ENCODE assay signal across 1 cellular context in genomic region chr22:20495861-20496681, GRCh38.
TF ChIP-seq lines count a peak whose summit lies in the region.

No MANE protein-coding gene starts in this region.

TF ChIP-seq in HepG2, 621 proteins besides CTCF, POLR2A, EP300 and RAD21 (continued from another document and continues in another):
- TF ChIP-seq DPF2 (CRISPR knock-in tag; IDR thresholded peaks at IDR 0.05; ENCODE audit: borderline replicate concordance, low read depth) (peak; percentile 49; the same call in 1 of the 2 replicates), MIER3 (CRISPR knock-in tag; IDR thresholded peaks at IDR 0.05; ENCODE audit: borderline replicate concordance) (no peak), TP53 (CRISPR knock-in tag; conservative IDR thresholded peaks at IDR 0.05) (no peak), SETDB1 (CRISPR knock-in tag; IDR thresholded peaks at IDR 0.05; ENCODE audit: borderline replicate concordance) (no peak), ZNF543 (CRISPR knock-in tag; IDR thresholded peaks at IDR 0.05) (no peak), ZNF761 (CRISPR knock-in tag; conservative IDR thresholded peaks at IDR 0.05) (no peak; the same call in 1 of the 2 replicates), HDAC2 (CRISPR knock-in tag; IDR thresholded peaks at IDR 0.05) (peak; percentile 42; the same call in 1 of the 2 replicates), ZBTB39 (CRISPR knock-in tag; IDR thresholded peaks at IDR 0.05) (no peak), GABPA (IDR thresholded peaks at IDR 0.05; ENCODE audit: low read depth, low read length) (no peak), GABPA (CRISPR knock-in tag; IDR thresholded peaks at IDR 0.05; ENCODE audit: low read depth) (no peak), STAT5B (CRISPR knock-in tag; IDR thresholded peaks at IDR 0.05) (no peak), ZNF136 (CRISPR knock-in tag; IDR thresholded peaks at IDR 0.05; ENCODE audit: low read depth) (no peak), ZNF75D (CRISPR knock-in tag; IDR thresholded peaks at IDR 0.05; ENCODE audit: borderline replicate concordance) (no peak), SMAD1 (CRISPR knock-in tag; IDR thresholded peaks at IDR 0.05; ENCODE audit: borderline replicate concordance, low read depth) (no peak), PCBP2 (optimal IDR thresholded peaks at IDR 0.05; ENCODE audit: low read depth, low read length, poor library complexity, severe bottlenecking) (peak; percentile 98), ZFAT (CRISPR knock-in tag; conservative IDR thresholded peaks at IDR 0.05) (no peak), HDAC6 (IDR thresholded peaks at IDR 0.05; ENCODE audit: low read depth, low read length) (no peak), HIVEP1 (CRISPR knock-in tag; IDR thresholded peaks at IDR 0.05) (0 out of 2 replicates have a peak, but pooled peaks have one; percentile 74), ETV5 (CRISPR knock-in tag; IDR thresholded peaks at IDR 0.05; ENCODE audit: borderline replicate concordance) (no peak; the same call in 1 of the 2 replicates), SMARCE1 (IDR thresholded peaks at IDR 0.05; ENCODE audit: borderline replicate concordance) (no peak), NFRKB (IDR thresholded peaks at IDR 0.05) (no peak), FOXK2 (IDR thresholded peaks at IDR 0.05) (no peak), RAD51 (IDR thresholded peaks at IDR 0.05; ENCODE audit: borderline replicate concordance) (no peak), HMGA1 (CRISPR knock-in tag; conservative IDR thresholded peaks at IDR 0.05) (no peak), ZBTB44 (CRISPR knock-in tag; IDR thresholded peaks at IDR 0.05) (peak; percentile 56; the same call in 1 of the 2 replicates), FOXK1 (CRISPR knock-in tag; IDR thresholded peaks at IDR 0.05; ENCODE audit: borderline replicate concordance, low read depth) (no peak; the same call in 1 of the 2 replicates), TFE3 (CRISPR knock-in tag; IDR thresholded peaks at IDR 0.05) (peak; percentile 79), ATF7-NPFF (CRISPR knock-in tag; IDR thresholded peaks at IDR 0.05; ENCODE audit: low read depth) (no peak), ZNF549 (CRISPR knock-in tag; IDR thresholded peaks at IDR 0.05) (no peak), ZFP62 (CRISPR knock-in tag; IDR thresholded peaks at IDR 0.05) (no peak), SATB2 (CRISPR knock-in tag; IDR thresholded peaks at IDR 0.05) (no peak), SALL1 (CRISPR knock-in tag; IDR thresholded peaks at IDR 0.05) (peak; percentile 53), RXRB (CRISPR knock-in tag; IDR thresholded peaks at IDR 0.05; ENCODE audit: borderline replicate concordance) (peak; percentile 43)
- TF ChIP-seq, protein P1, sequence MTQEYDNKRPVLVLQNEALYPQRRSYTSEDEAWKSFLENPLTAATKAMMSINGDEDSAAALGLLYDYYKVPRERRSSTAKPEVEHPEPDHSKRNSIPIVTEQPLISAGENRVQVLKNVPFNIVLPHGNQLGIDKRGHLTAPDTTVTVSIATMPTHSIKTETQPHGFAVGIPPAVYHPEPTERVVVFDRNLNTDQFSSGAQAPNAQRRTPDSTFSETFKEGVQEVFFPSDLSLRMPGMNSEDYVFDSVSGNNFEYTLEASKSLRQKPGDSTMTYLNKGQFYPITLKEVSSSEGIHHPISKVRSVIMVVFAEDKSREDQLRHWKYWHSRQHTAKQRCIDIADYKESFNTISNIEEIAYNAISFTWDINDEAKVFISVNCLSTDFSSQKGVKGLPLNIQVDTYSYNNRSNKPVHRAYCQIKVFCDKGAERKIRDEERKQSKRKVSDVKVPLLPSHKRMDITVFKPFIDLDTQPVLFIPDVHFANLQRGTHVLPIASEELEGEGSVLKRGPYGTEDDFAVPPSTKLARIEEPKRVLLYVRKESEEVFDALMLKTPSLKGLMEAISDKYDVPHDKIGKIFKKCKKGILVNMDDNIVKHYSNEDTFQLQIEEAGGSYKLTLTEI (CRISPR knock-in tag; conservative IDR thresholded peaks at IDR 0.05), result no peak
- TF ChIP-seq, protein P2, sequence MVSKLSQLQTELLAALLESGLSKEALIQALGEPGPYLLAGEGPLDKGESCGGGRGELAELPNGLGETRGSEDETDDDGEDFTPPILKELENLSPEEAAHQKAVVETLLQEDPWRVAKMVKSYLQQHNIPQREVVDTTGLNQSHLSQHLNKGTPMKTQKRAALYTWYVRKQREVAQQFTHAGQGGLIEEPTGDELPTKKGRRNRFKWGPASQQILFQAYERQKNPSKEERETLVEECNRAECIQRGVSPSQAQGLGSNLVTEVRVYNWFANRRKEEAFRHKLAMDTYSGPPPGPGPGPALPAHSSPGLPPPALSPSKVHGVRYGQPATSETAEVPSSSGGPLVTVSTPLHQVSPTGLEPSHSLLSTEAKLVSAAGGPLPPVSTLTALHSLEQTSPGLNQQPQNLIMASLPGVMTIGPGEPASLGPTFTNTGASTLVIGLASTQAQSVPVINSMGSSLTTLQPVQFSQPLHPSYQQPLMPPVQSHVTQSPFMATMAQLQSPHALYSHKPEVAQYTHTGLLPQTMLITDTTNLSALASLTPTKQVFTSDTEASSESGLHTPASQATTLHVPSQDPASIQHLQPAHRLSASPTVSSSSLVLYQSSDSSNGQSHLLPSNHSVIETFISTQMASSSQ (IDR thresholded peaks at IDR 0.05; ENCODE audit: low read depth), result no peak
- TF ChIP-seq, protein P2 (CRISPR knock-in tag; IDR thresholded peaks at IDR 0.05; ENCODE audit: borderline replicate concordance), result no peak
- TF ChIP-seq, protein P3, sequence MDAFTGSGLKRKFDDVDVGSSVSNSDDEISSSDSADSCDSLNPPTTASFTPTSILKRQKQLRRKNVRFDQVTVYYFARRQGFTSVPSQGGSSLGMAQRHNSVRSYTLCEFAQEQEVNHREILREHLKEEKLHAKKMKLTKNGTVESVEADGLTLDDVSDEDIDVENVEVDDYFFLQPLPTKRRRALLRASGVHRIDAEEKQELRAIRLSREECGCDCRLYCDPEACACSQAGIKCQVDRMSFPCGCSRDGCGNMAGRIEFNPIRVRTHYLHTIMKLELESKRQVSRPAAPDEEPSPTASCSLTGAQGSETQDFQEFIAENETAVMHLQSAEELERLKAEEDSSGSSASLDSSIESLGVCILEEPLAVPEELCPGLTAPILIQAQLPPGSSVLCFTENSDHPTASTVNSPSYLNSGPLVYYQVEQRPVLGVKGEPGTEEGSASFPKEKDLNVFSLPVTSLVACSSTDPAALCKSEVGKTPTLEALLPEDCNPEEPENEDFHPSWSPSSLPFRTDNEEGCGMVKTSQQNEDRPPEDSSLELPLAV (CRISPR knock-in tag; conservative IDR thresholded peaks at IDR 0.05; ENCODE audit: low read depth), result no peak
- TF ChIP-seq, protein P4, sequence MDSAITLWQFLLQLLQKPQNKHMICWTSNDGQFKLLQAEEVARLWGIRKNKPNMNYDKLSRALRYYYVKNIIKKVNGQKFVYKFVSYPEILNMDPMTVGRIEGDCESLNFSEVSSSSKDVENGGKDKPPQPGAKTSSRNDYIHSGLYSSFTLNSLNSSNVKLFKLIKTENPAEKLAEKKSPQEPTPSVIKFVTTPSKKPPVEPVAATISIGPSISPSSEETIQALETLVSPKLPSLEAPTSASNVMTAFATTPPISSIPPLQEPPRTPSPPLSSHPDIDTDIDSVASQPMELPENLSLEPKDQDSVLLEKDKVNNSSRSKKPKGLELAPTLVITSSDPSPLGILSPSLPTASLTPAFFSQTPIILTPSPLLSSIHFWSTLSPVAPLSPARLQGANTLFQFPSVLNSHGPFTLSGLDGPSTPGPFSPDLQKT (CRISPR knock-in tag; IDR thresholded peaks at IDR 0.05; ENCODE audit: borderline replicate concordance), result no peak
- TF ChIP-seq, protein P5, sequence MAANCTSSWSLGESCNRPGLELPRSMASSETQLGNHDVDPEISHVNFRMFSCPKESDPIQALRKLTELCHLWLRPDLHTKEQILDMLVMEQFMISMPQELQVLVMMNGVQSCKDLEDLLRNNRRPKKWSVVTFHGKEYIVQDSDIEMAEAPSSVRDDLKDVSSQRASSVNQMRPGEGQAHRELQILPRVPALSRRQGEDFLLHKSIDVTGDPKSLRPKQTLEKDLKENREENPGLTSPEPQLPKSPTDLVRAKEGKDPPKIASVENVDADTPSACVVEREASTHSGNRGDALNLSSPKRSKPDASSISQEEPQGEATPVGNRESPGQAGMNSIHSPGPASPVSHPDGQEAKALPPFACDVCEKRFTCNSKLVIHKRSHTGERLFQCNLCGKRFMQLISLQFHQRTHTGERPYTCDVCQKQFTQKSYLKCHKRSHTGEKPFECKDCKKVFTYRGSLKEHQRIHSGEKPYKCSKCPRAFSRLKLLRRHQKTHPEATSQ (CRISPR knock-in tag; IDR thresholded peaks at IDR 0.05; ENCODE audit: borderline replicate concordance), result no peak
- TF ChIP-seq, protein P6, sequence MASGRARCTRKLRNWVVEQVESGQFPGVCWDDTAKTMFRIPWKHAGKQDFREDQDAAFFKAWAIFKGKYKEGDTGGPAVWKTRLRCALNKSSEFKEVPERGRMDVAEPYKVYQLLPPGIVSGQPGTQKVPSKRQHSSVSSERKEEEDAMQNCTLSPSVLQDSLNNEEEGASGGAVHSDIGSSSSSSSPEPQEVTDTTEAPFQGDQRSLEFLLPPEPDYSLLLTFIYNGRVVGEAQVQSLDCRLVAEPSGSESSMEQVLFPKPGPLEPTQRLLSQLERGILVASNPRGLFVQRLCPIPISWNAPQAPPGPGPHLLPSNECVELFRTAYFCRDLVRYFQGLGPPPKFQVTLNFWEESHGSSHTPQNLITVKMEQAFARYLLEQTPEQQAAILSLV (CRISPR knock-in tag; IDR thresholded peaks at IDR 0.05; ENCODE audit: borderline replicate concordance), result no peak
